In the genomic region with DNA sequence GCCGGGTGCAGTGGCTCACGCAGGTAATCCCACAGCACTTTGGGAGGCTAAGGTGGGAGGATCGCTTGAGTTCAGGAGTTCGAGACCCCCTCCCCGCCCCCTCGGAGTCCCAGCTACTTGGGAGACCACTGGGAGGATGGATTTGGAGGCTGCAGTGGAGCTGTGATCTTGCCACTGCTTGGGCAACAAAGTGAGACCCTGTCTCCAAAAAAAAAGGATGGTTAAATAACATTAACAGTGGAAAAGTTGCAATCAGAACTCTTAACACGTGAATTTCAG, we compare ENCODE assay signal across 8 cellular contexts. TPM values are rescaled to one million over a fixed set of nuclear protein-coding genes. Genes with fewer than 3 reads are reported as not detected.
DNase-seq lines count a peak whose midpoint lies in the region; ATAC-seq, FAIRE-seq and TF ChIP-seq lines count a peak whose summit lies in the region.

No MANE protein-coding gene starts in this region.

- H3K14ac ChIP-seq in IMR-90 (replicated peaks; ENCODE audit: low read depth, low read length), result peak overlapping the region; percentile 88

- H2AK9ac ChIP-seq in IMR-90 (replicated peaks; ENCODE audit: low read depth, low read length, poor library complexity), result peak overlapping the region; percentile 97

- TF ChIP-seq EP300 in A549 (IDR thresholded peaks at IDR 0.05), result no peak

- peak overlapping the region; percentile 94 for H3K56ac ChIP-seq in IMR-90 (ENCODE audit: extremely low read depth, insufficient read depth, low read length)

- H3K23ac ChIP-seq in IMR-90 (ENCODE audit: low read depth, low read length), result peak overlapping the region; percentile 85

- TF ChIP-seq POLR2A in A549 (IDR thresholded peaks at IDR 0.05; ENCODE audit: low read length), result no peak
- no peak for TF ChIP-seq POLR2A in IMR-90 (IDR thresholded peaks at IDR 0.05; ENCODE audit: low read depth, low read length)

- peaks cover 5% of the 10 kb centered on the region; the same call in 1 of the 2 replicates for H3K36me3 ChIP-seq in IMR-90 (ENCODE audit: control insufficient read depth, insufficient read depth, low read length)
- H3K36me3 ChIP-seq in muscle layer of duodenum (ENCODE audit: control insufficient read depth in 1 of 2, insufficient read depth in 2 of 2, low read length in 2 of 2), result peaks cover 7 to 17% of the 10 kb centered on the region in 2 donors

- POLR2A ChIA-PET in A549 (lab: Yijun Ruan, JAX), result no interaction called here
- POLR2A ChIA-PET in IMR-90 (lab: Charles Lee; ENCODE audit: unreplicated experiment), result no interaction called here

- no peak for DNase-seq in A549 (ENCODE audit: low read depth in 1 of 2, low spot score in 1 of 2)
- DNase-seq in IMR-90, result no peak
- DNase-seq in caudate nucleus (lab: John Stamatoyannopoulos, UW), result peak in 1 of 61 donors; percentile 1
- DNase-seq in DMS153 (lab: John Stamatoyannopoulos, UW), result no peak
- no peak for DNase-seq in cortex of kidney (lab: John Stamatoyannopoulos, UW)

- intact Hi-C loops in IMR-90 (cut with micrococcal nuclease), result loop anchor here (10.0 kb wide), 1 partner anchor 180 kb away; no protein-coding TSS in a partner anchor

- ATAC-seq in A549 (no peak), IMR-90 (ENCODE audit: low read depth) (no peak), GM21515 (IDR thresholded peaks at IDR 0.05; ENCODE audit: unreplicated experiment) (no peak), GM21737 (IDR thresholded peaks at IDR 0.05; ENCODE audit: unreplicated experiment) (no peak)

- H3K18ac ChIP-seq in IMR-90 (ENCODE audit: low read depth, low read length), result peak overlapping the region; percentile 10; the same call in 1 of the 2 replicates

- peak overlapping the region; percentile 91 for H2BK5ac ChIP-seq in IMR-90 (ENCODE audit: low read depth, low read length, poor library complexity, severe bottlenecking)

- in situ Hi-C loops in IMR-90 (cut with MboI; ENCODE audit: low sequenced_read_pairs), result no loop called here

- peak overlapping the region; percentile 89 for H3K9ac ChIP-seq in IMR-90 (ENCODE audit: low read depth, low read length)

- H3K9me3 ChIP-seq in A549, result no peaks in the 10 kb centered on the region
- no peaks in the 10 kb centered on the region for H3K9me3 ChIP-seq in IMR-90 (ENCODE audit: control insufficient read depth, insufficient read depth, low read length)
- H3K9me3 ChIP-seq in muscle layer of duodenum (ENCODE audit: control insufficient read depth in 1 of 2, low read length in 2 of 2), result no peaks in the 10 kb centered on the region

- no peaks in the 10 kb centered on the region; the same call in 1 of the 2 replicates for H4K20me1 ChIP-seq in IMR-90 (ENCODE audit: insufficient read depth, low read length)

- WGBS in A549 (ENCODE audit: missing lambda C conversion rate), result 7% methylated on average over 7 of the region's 7 CpGs
- WGBS in IMR-90 (ENCODE audit: extremely low coverage in 2 of 2, insufficient read length in 1 of 2), 2 experiments, result no CpG with 5 or more reads among the region's 7 CpGs

- peaks cover 6% of the 10 kb centered on the region; the same call in 1 of the 2 replicates for H3K9me1 ChIP-seq in IMR-90 (ENCODE audit: insufficient read depth, low read length)

- peak overlapping the region; percentile 78; the same call in 1 of the 2 replicates for H2BK120ac ChIP-seq in IMR-90 (ENCODE audit: low read depth, low read length)

- BruUV-seq in IMR-90 (replicated peaks; lab: Mats Ljungman, UMichigan), result no TSS peak

- H4K5ac ChIP-seq in IMR-90 (ENCODE audit: low read depth, low read length), result peak overlapping the region; percentile 76

- H3K27ac ChIP-seq in A549 (peak overlapping the region; percentile 96 to 99), IMR-90 (ENCODE audit: insufficient read depth, low read length) (peak overlapping the region; percentile 90), caudate nucleus (ENCODE audit: low read depth, low read length) (peak overlapping the region; percentile 98), muscle layer of duodenum (ENCODE audit: low read length) (peak overlapping the region; percentile 100)

- dilution Hi-C loops in IMR-90 (cut with HindIII; ENCODE audit: low sequenced_read_pairs, unreplicated experiment), result no loop called here

- peak overlapping the region; percentile 41; the same call in 2 of the 3 replicates for H2BK15ac ChIP-seq in IMR-90 (ENCODE audit: low read depth, low read length)

- H3K27me3 ChIP-seq in IMR-90 (ENCODE audit: control insufficient read depth, insufficient read depth, low read length) (no peaks in the 10 kb centered on the region), muscle layer of duodenum (ENCODE audit: low read depth, low read length) (no peaks in the 10 kb centered on the region)

- H2BK20ac ChIP-seq in IMR-90 (ENCODE audit: low read depth, low read length), result 0 out of 2 replicates have a peak overlapping the region, but pooled peaks have one; percentile 11

- peak overlapping the region; percentile 92 for H3K4me3 ChIP-seq in A549
- no peak overlapping the region for H3K4me3 ChIP-seq in IMR-90 (ENCODE audit: insufficient read depth, low read depth, low read length)
- H3K4me3 ChIP-seq in muscle layer of duodenum (ENCODE audit: low read depth in 1 of 2, low read length in 2 of 2), result peak overlapping the region; percentile 72 to 93

- peak overlapping the region; percentile 95 for H3K4me2 ChIP-seq in A549
- H3K4me2 ChIP-seq in IMR-90 (ENCODE audit: low read depth, low read length), result peak overlapping the region; percentile 83

- TF ChIP-seq RAD21 in A549 (conservative IDR thresholded peaks at IDR 0.05 in 1 of 2, IDR thresholded peaks at IDR 0.05 in 1 of 2) (no peak), IMR-90 (IDR thresholded peaks at IDR 0.05; ENCODE audit: low read length) (no peak)

- 0 out of 3 replicates have a peak, but pooled peaks cover 13% of the 10 kb centered on the region for H3K4me1 ChIP-seq in A549
- H3K4me1 ChIP-seq in IMR-90 (ENCODE audit: control insufficient read depth, insufficient read depth, low read length), result peaks cover 5% of the 10 kb centered on the region; the same call in 1 of the 2 replicates
- H3K4me1 ChIP-seq in muscle layer of duodenum (ENCODE audit: control insufficient read depth in 1 of 2, insufficient read depth in 2 of 2, low read length in 2 of 2), result peaks cover 16 to 31% of the 10 kb centered on the region in 2 donors

- peak overlapping the region; percentile 90 to 96 for H4K8ac ChIP-seq in IMR-90 (ENCODE audit: low read depth in 2 of 2, low read length in 2 of 2)

- peak overlapping the region; percentile 97 for H3K4ac ChIP-seq in IMR-90 (ENCODE audit: low read depth, low read length)

- H3K79me1 ChIP-seq in IMR-90 (ENCODE audit: low read depth in 1 of 2, low read length in 2 of 2), result peaks cover 8 to 22% of the 10 kb centered on the region in 2 experiments; a peak in 3 of 4 replicates

- CTCF ChIA-PET in A549 (lab: Yijun Ruan, JAX) (no interaction called here), IMR-90 (lab: Yijun Ruan, JAX) (no interaction called here)

- peak overlapping the region; percentile 92 for H4K91ac ChIP-seq in IMR-90 (ENCODE audit: insufficient read depth, low read depth, low read length)

- TF ChIP-seq CTCF in A549 (IDR thresholded peaks at IDR 0.05) (no peak), IMR-90 (conservative IDR thresholded peaks at IDR 0.05; ENCODE audit: low read depth, low read length) (no peak)

- FAIRE-seq in A549 (lab: Jason Lieb, UNC), result no peak

- 0 out of 2 replicates have a peak overlapping the region, but pooled peaks have one; percentile 12 for H2AK5ac ChIP-seq in IMR-90 (ENCODE audit: low read depth, low read length)

- H2AFZ ChIP-seq in IMR-90 (replicated peaks; ENCODE audit: low read length, poor library complexity), result peak overlapping the region; percentile 85

TF ChIP-seq in IMR-90, 13 proteins besides CTCF, POLR2A, EP300 and RAD21 (continues in another document):
- TF ChIP-seq CEBPB (IDR thresholded peaks at IDR 0.05; ENCODE audit: low read depth, low read length) (no peak), RCOR1 (IDR thresholded peaks at IDR 0.05; ENCODE audit: insufficient replicate concordance, low read length) (no peak), SMC3 (IDR thresholded peaks at IDR 0.05; ENCODE audit: low read depth, low read length) (no peak), BHLHE40 (IDR thresholded peaks at IDR 0.05; ENCODE audit: low read depth, low read length) (no peak), MAFK (IDR thresholded peaks at IDR 0.05; ENCODE audit: low read depth, low read length) (no peak), MXI1 (IDR thresholded peaks at IDR 0.05; ENCODE audit: borderline replicate concordance, low read depth, low read length) (no peak), CHD1 (IDR thresholded peaks at IDR 0.05; ENCODE audit: low read depth, low read length) (no peak), FOS (IDR thresholded peaks at IDR 0.05; ENCODE audit: low read depth, low read length) (no peak)
- TF ChIP-seq, protein P1, sequence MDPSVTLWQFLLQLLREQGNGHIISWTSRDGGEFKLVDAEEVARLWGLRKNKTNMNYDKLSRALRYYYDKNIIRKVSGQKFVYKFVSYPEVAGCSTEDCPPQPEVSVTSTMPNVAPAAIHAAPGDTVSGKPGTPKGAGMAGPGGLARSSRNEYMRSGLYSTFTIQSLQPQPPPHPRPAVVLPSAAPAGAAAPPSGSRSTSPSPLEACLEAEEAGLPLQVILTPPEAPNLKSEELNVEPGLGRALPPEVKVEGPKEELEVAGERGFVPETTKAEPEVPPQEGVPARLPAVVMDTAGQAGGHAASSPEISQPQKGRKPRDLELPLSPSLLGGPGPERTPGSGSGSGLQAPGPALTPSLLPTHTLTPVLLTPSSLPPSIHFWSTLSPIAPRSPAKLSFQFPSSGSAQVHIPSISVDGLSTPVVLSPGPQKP (IDR thresholded peaks at IDR 0.05; ENCODE audit: borderline replicate concordance, low read depth, low read length), result no peak

RNA-seq across cellular contexts. Expression of a gene that starts 1.4 kb away (rescaled TPM):
- polyA plus RNA-seq in A549 (2011; rRNA removed), result 40.6 and 49.8 TPM in 2 replicates
- polyA plus RNA-seq in A549 (2012; cell fraction: cytosol; rRNA removed), result 9.3 and 9.4 TPM in 2 replicates
- 7.9 and 9.8 TPM in 2 replicates for polyA plus RNA-seq in A549 (2012; cell fraction: nucleus; rRNA removed)
- polyA plus RNA-seq in A549 (2017; fragmentation: RNase III; extraction: RNeasy Plus Mini Kit Qiagen cat#74134 plus additional on column Dnase treatment), result 29.8 to 30.7 TPM (median 30.3 TPM) in 3 replicates
- polyA minus RNA-seq in A549 (2011; rRNA and poly(A)+ RNA removed), result 33.8 and 38.9 TPM in 2 replicates
- total RNA-seq in IMR-90 (2012; rRNA removed), result 45.3 and 67.2 TPM in 2 replicates
- 15.3 and 16.6 TPM in 2 replicates for polyA plus RNA-seq in IMR-90 (2012; rRNA removed)
- polyA plus RNA-seq in IMR-90 (2012; cell fraction: cytosol; rRNA removed), result 3.0 and 4.6 TPM in 2 replicates
- 3.2 and 32.7 TPM in 2 replicates for polyA plus RNA-seq in IMR-90 (2012; cell fraction: nucleus; rRNA removed; ENCODE audit: low replicate concordance)

RNA-seq across cellular contexts. Expression of a gene that starts 1.6 kb away (rescaled TPM):
- polyA plus RNA-seq in A549 (2011; rRNA removed) (9.4 and 11.3 TPM in 2 replicates), A549 (2017; fragmentation: RNase III; extraction: RNeasy Plus Mini Kit Qiagen cat#74134 plus additional on column Dnase treatment) (6.9 to 8.0 TPM (median 7.8 TPM) in 3 replicates), IMR-90 (2012; rRNA removed) (6.7 and 7.1 TPM in 2 replicates)
- 2.7 and 2.8 TPM in 2 replicates for polyA plus RNA-seq in A549 (2012; cell fraction: cytosol; rRNA removed)
- polyA plus RNA-seq in A549 (2012; cell fraction: nucleus; rRNA removed), result 2.8 and 4.0 TPM in 2 replicates
- polyA minus RNA-seq in A549 (2011; rRNA and poly(A)+ RNA removed), result 10.2 and 11.4 TPM in 2 replicates
- 16.7 and 19.2 TPM in 2 replicates for total RNA-seq in IMR-90 (2012; rRNA removed)
- polyA plus RNA-seq in IMR-90 (2012; cell fraction: cytosol; rRNA removed), result 1.9 and 2.1 TPM in 2 replicates
- 5.7 and 18.4 TPM in 2 replicates for polyA plus RNA-seq in IMR-90 (2012; cell fraction: nucleus; rRNA removed; ENCODE audit: low replicate concordance)
